In the genomic region with DNA sequence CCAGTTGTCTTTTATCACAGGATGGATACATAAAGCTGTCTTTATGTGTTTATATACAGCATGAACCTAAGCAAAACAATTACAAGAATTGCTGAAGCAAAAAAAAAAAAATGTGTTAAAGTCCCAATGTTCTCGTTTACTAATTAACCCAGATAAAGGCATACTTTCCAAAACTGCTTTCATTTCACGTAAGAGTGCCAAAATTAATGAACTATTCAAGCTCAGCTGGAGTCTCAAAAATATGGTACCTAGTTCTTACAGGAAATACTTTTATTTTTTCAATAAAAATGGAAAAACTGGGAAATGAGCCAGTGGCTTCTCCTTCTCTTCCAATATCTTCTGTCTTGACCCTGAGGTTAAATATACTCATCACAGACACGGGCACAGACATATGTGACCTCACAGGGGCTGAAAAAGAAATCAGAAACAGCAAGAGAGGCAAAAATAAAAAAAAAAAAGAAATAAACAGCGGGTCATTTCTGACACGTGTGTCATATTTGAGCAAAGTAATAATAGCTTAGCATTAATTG, we compare ENCODE assay signal across 26 cellular contexts.
DNase-seq lines count a peak whose midpoint lies in the region; ATAC-seq and TF ChIP-seq lines count a peak whose summit lies in the region.
"Had no signal": no experiment of that assay in that cellular context is flagged by ENCODE, and none has a peak within 500 bp of the region (broad histone marks: within the 10 kb centered on the region; RNA-seq: fewer than 3 reads in every experiment).

No MANE protein-coding gene starts in this region.

- no peak overlapping the region for H3K4me3 ChIP-seq in SJSA1
- no peak overlapping the region for H3K4me3 ChIP-seq in fibroblast of villous mesenchyme (ENCODE audit: low read depth, low read length)
- no peak overlapping the region for H3K4me3 ChIP-seq in upper lobe of left lung
- H3K4me3 ChIP-seq: GM12878, left lung, neural progenitor cell, right lobe of liver, thyroid gland had no signal

- DNase-seq in EL (peak; percentile 65), SJSA1 (ENCODE audit: low read depth in 1 of 2, low spot score in 2 of 2) (no peak), fibroblast of villous mesenchyme (ENCODE audit: low read depth) (peak; percentile 90), osteocyte (ENCODE audit: extremely low spot score, unreplicated experiment) (no peak), SKM-1 (lab: John Stamatoyannopoulos, UW; ENCODE audit: unreplicated experiment) (no peak), upper lobe of left lung (no peak)
- no peak for DNase-seq in activated effector memory CD4-positive, alpha-beta T cell treated with anti-CD3 and anti-CD28 coated beads, Interleukin-2, amount 50 U/mL, for 16 hours
- DNase-seq: activated CD4-positive, alpha-beta T cell treated with anti-CD3 and anti-CD28 coated beads, Interleukin-2, amount 50 U/mL, for 4 hours; activated CD8-positive, alpha-beta memory T cell treated with anti-CD3 and anti-CD28 coated beads, Interleukin-2, amount 10 ng/mL, durations not matched to agents 7 days and 5 days; activated T-cell treated with anti-CD3 and anti-CD28 coated beads, Interleukin-2, amount 50 U/mL, for 4 hours; CD8-positive, alpha-beta memory T cell; DMS 273 treated with DMSO at 0.1 percent for 48 hours; immature natural killer cell; Karpas-422; left lung; NCI-H1436; NCI-H2107; right lobe of liver; stimulated activated CD4-positive, alpha-beta T cell treated with anti-CD3 and anti-CD28 coated beads, Interleukin-12 subunit alpha, Interleukin-12 subunit beta, amount 100 ng/mL, for 4 hours; stimulated activated CD4-positive, alpha-beta T cell treated with anti-CD3 and anti-CD28 coated beads, Interleukin-4, amount 100 ng/mL, for 1 hour; T-helper 2 cell; thyroid gland had no signal

- TF ChIP-seq CTCF in fibroblast of villous mesenchyme (IDR thresholded peaks at IDR 0.05; ENCODE audit: insufficient read depth, low read depth, low read length), result no peak
- no peak for TF ChIP-seq CTCF in osteocyte (IDR thresholded peaks at IDR 0.05)
- no peak for TF ChIP-seq CTCF in upper lobe of left lung (IDR thresholded peaks at IDR 0.05)

- peaks cover 68% of the 10 kb centered on the region for H3K4me1 ChIP-seq in SJSA1 (replicated peaks)
- H3K4me1 ChIP-seq in upper lobe of left lung, result no peaks in the 10 kb centered on the region
- H3K4me1 ChIP-seq: left lung, neural progenitor cell, thyroid gland had no signal

- peaks cover 68% of the 10 kb centered on the region for H3K4me1 Mint-ChIP-seq in osteocyte (ENCODE audit: unreplicated experiment)
- H3K4me1 Mint-ChIP-seq: activated CD8-positive, alpha-beta memory T cell treated with anti-CD3 and anti-CD28 coated beads, Interleukin-2, amount 10 ng/mL, durations not matched to agents 7 days and 5 days; CD8-positive, alpha-beta memory T cell; immature natural killer cell; memory B cell; neural progenitor cell had no signal

- no peak for TF ChIP-seq EP300 in upper lobe of left lung (IDR thresholded peaks at IDR 0.05)

- no peaks in the 10 kb centered on the region for H3K36me3 Mint-ChIP-seq in osteocyte (ENCODE audit: unreplicated experiment)
- H3K36me3 Mint-ChIP-seq: activated CD8-positive, alpha-beta memory T cell treated with anti-CD3 and anti-CD28 coated beads, Interleukin-2, amount 10 ng/mL, durations not matched to agents 7 days and 5 days; CD8-positive, alpha-beta memory T cell; memory B cell; neural progenitor cell had no signal

- H3K36me3 ChIP-seq in SJSA1 (no peaks in the 10 kb centered on the region), upper lobe of left lung (no peaks in the 10 kb centered on the region)
- H3K36me3 ChIP-seq: left lung, neural progenitor cell, right lobe of liver, thyroid gland had no signal

- H3K27me3 Mint-ChIP-seq in osteocyte (ENCODE audit: unreplicated experiment), result no peaks in the 10 kb centered on the region
- H3K27me3 Mint-ChIP-seq: activated CD8-positive, alpha-beta memory T cell treated with anti-CD3 and anti-CD28 coated beads, Interleukin-2, amount 10 ng/mL, durations not matched to agents 7 days and 5 days; memory B cell had no signal

- ATAC-seq in upper lobe of left lung (ENCODE audit: low FRiP score in 2 of 2), result no peak
- ATAC-seq: activated CD8-positive, alpha-beta memory T cell treated with anti-CD3 and anti-CD28 coated beads, Interleukin-2, amount 10 ng/mL, durations not matched to agents 7 days and 5 days; activated T-cell treated with anti-CD3 and anti-CD28 coated beads, Interleukin-2, amount 50 U/mL, for 4 hours; GM12878; HepG2; left lung had no signal

- H3K27ac ChIP-seq in SJSA1, result peak overlapping the region; percentile 83
- H3K27ac ChIP-seq in upper lobe of left lung, result no peak overlapping the region
- H3K27ac ChIP-seq: left lung, neural progenitor cell, right lobe of liver, thyroid gland had no signal

- TF ChIP-seq POLR2A in upper lobe of left lung (IDR thresholded peaks at IDR 0.05), result no peak

- peaks cover 6% of the 10 kb centered on the region for H3K9me3 Mint-ChIP-seq in osteocyte (ENCODE audit: unreplicated experiment)
- H3K9me3 Mint-ChIP-seq: activated T-cell treated with anti-CD3 and anti-CD28 coated beads, Interleukin-2, amount 50 U/mL, for 4 hours; memory B cell; neural progenitor cell had no signal

- no peaks in the 10 kb centered on the region for H3K9me3 ChIP-seq in SJSA1 (replicated peaks)
- H3K9me3 ChIP-seq in upper lobe of left lung, result no peaks in the 10 kb centered on the region
- H3K9me3 ChIP-seq: left lung, right lobe of liver, thyroid gland had no signal

- H3K27me3 ChIP-seq in SJSA1 (replicated peaks) (no peaks in the 10 kb centered on the region), upper lobe of left lung (no peaks in the 10 kb centered on the region)
- H3K27me3 ChIP-seq: left lung, neural progenitor cell, right lobe of liver, thyroid gland had no signal

- H3K4me3 Mint-ChIP-seq in osteocyte (ENCODE audit: unreplicated experiment), result no peak overlapping the region
- H3K4me3 Mint-ChIP-seq: activated CD8-positive, alpha-beta memory T cell treated with anti-CD3 and anti-CD28 coated beads, Interleukin-2, amount 10 ng/mL, durations not matched to agents 7 days and 5 days; activated T-cell treated with anti-CD3 and anti-CD28 coated beads, Interleukin-2, amount 50 U/mL, for 4 hours; CD8-positive, alpha-beta memory T cell; immature natural killer cell; memory B cell; neural progenitor cell had no signal

- peak overlapping the region; percentile 93 for H3K27ac Mint-ChIP-seq in osteocyte (ENCODE audit: unreplicated experiment)
- H3K27ac Mint-ChIP-seq: activated CD8-positive, alpha-beta memory T cell treated with anti-CD3 and anti-CD28 coated beads, Interleukin-2, amount 10 ng/mL, durations not matched to agents 7 days and 5 days; CD8-positive, alpha-beta memory T cell; immature natural killer cell; memory B cell; neural progenitor cell had no signal

- 57 to 68% methylated on average over 5 of the region's 5 CpGs for WGBS in upper lobe of left lung, 2 donors

Comparison
In these comparisons a context has a peak if more than half of its experiments do, and no peak if none do; other contexts are left out.
1. DNase-seq: peak in EL (single experiment) and fibroblast of villous mesenchyme (single experiment); none in SJSA1 (0 of 2), osteocyte (single experiment), activated effector memory CD4-positive, alpha-beta T cell treated with anti-CD3 and anti-CD28 coated beads, Interleukin-2, amount 50 U/mL, for 16 hours (single experiment), SKM-1 (single experiment) and upper lobe of left lung (0 of 2).